ENCODE assay signal across 22 cellular contexts in the genomic region with DNA sequence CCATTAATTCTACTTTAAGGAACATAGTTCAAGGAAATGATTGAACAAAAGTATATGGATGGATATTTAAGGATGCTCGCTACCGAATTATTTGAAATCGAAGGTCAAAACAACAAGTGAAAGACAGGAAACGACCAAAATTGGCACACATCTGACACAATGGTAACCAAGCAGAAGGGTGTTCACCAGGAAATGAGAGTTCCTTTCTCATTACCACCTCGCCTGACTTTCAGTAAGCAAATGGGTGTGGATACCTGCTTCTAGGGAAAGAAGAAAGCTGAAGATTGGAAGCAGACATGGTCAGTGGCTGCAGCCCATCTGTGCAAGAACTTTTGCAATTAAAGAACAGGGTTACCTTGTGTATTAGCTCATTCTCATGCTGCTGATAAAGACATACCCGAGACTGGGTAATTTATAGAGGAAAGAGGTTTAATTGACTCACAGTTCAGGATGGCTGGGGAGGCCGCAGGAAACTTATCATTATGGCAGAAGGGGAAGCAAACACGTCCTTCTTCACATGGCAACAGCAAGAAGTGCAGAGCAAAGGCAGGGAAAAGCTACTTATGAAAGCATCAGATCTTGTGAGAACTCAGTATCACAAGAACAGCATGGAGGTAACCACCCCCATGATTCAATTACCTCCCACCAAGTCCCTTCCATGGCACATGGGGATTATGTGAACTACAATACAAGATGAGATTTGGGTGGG. TPM values are rescaled to one million over a fixed set of nuclear protein-coding genes. Genes with fewer than 3 reads are reported as not detected.
DNase-seq lines count a peak whose midpoint lies in the region; ATAC-seq and TF ChIP-seq lines count a peak whose summit lies in the region.
"Had no signal": no experiment of that assay in that cellular context is flagged by ENCODE, and none has a peak within 500 bp of the region (broad histone marks: within the 10 kb centered on the region; RNA-seq: fewer than 3 reads in every experiment).

No MANE protein-coding gene starts in this region.

- in situ Hi-C loops in GM23248 (cut with MboI): no loop called here

- no peaks in the 10 kb centered on the region for H3K4me1 ChIP-seq in CD8-positive, alpha-beta T cell (ENCODE audit: insufficient read depth, low read length)
- no peaks in the 10 kb centered on the region for H3K4me1 ChIP-seq in GM23248 (ENCODE audit: insufficient read depth)

- 65 to 70% methylated on average over 8 of the region's 8 CpGs for WGBS in GM23248 (ENCODE audit: low coverage in 1 of 2, low lambda C conversion rate in 2 of 2, missing lambda C conversion rate in 2 of 2), 2 experiments

- DNase-seq in NOMO-1 treated with DMSO at 0.1 percent for 48 hours (lab: John Stamatoyannopoulos, UW; ENCODE audit: unreplicated experiment) (peak; percentile 9), NOMO-1 (lab: John Stamatoyannopoulos, UW; ENCODE audit: unreplicated experiment in 2 of 2) (no peak), lung microvascular endothelial cell (ENCODE audit: low read depth in 2 of 2) (peak; percentile 56 to 59), NCI-H524 (lab: John Stamatoyannopoulos, UW) (no peak), GM23248 (no peak)
- DNase-seq in CD8-positive, alpha-beta T cell: no peak
- no peak for DNase-seq in activated CD8-positive, alpha-beta T cell treated with anti-CD3 and anti-CD28 coated beads for 36 hours
- no peak for DNase-seq in stimulated activated CD4-positive, alpha-beta T cell treated with anti-CD3 and anti-CD28 coated beads, Interleukin-1b, Interleukin-23, amount 100 ng/mL, for 48 hours
- DNase-seq: caudate nucleus; mesenchymal stem cell; MG63; NCI-H187 treated with DMSO at 0.1 percent for 48 hours; NCI-H510A treated with DMSO at 0.1 percent for 48 hours; nephron progenitor cell; stimulated activated CD4-positive, alpha-beta T cell treated with anti-CD3 and anti-CD28 coated beads, Interleukin-2, amount 100 ng/mL, for 24 hours; SW 1271; tibial artery; WERI-Rb-1 had no signal

- no peaks in the 10 kb centered on the region for H3K9me2 ChIP-seq in GM23248 (ENCODE audit: insufficient read depth)

- H3K79me2 ChIP-seq in GM23248 (ENCODE audit: insufficient read depth): no peaks in the 10 kb centered on the region

- ATAC-seq in CD8-positive, alpha-beta T cell: no peak
- ATAC-seq in activated CD8-positive, alpha-beta T cell treated with anti-CD3 and anti-CD28 coated beads for 36 hours: no peak
- ATAC-seq: GM23338 had no signal

- H4K20me1 ChIP-seq in GM23248 (ENCODE audit: insufficient read depth): no peaks in the 10 kb centered on the region

- POLR2A ChIA-PET in CD8-positive, alpha-beta T cell (lab: Charles Lee): interaction anchor here (1.0 kb wide), 1 partner anchor 19 kb away, joined by 3 read pairs; no protein-coding TSS in a partner anchor
- POLR2A ChIA-PET in activated CD8-positive, alpha-beta T cell treated with anti-CD3 and anti-CD28 coated beads for 36 hours (lab: Charles Lee): no interaction called here

- H3K36me3 ChIP-seq in CD8-positive, alpha-beta T cell (ENCODE audit: insufficient read depth, low read length): no peaks in the 10 kb centered on the region
- no peaks in the 10 kb centered on the region for H3K36me3 ChIP-seq in GM23248 (ENCODE audit: low read depth)
- H3K36me3 ChIP-seq: MG63, Peyer's patch, tibial artery, WERI-Rb-1 had no signal

- no peak overlapping the region for H3K4me3 ChIP-seq in CD8-positive, alpha-beta T cell (ENCODE audit: low read depth, low read length)
- no peak overlapping the region for H3K4me3 ChIP-seq in GM23248
- H3K4me3 ChIP-seq: GM23338, MG63, Peyer's patch, tibial artery had no signal

- H3K9me3 Mint-ChIP-seq in CD8-positive, alpha-beta T cell: no peaks in the 10 kb centered on the region
- H3K9me3 Mint-ChIP-seq in activated CD8-positive, alpha-beta T cell treated with anti-CD3 and anti-CD28 coated beads for 36 hours: no peaks in the 10 kb centered on the region
- H3K9me3 Mint-ChIP-seq: GM23338, nephron progenitor cell had no signal

- H3K36me3 Mint-ChIP-seq in CD8-positive, alpha-beta T cell: no peaks in the 10 kb centered on the region
- no peaks in the 10 kb centered on the region for H3K36me3 Mint-ChIP-seq in activated CD8-positive, alpha-beta T cell treated with anti-CD3 and anti-CD28 coated beads for 36 hours (ENCODE audit: low read depth)
- H3K36me3 Mint-ChIP-seq: CD14-positive monocyte had no signal

- no peak overlapping the region for H2AFZ ChIP-seq in GM23248
- H2AFZ ChIP-seq: GM23338 had no signal

- H3K27ac Mint-ChIP-seq in CD8-positive, alpha-beta T cell: peak overlapping the region; percentile 60
- H3K27ac Mint-ChIP-seq in activated CD8-positive, alpha-beta T cell treated with anti-CD3 and anti-CD28 coated beads for 36 hours: peak overlapping the region; percentile 36
- H3K27ac Mint-ChIP-seq: GM23338, nephron progenitor cell had no signal

- TF ChIP-seq CTCF in CD8-positive, alpha-beta T cell (IDR thresholded peaks at IDR 0.05): no peak
- no peak for TF ChIP-seq CTCF in activated CD8-positive, alpha-beta T cell treated with anti-CD3 and anti-CD28 coated beads for 36 hours (IDR thresholded peaks at IDR 0.05)

- intact Hi-C loops in CD8-positive, alpha-beta T cell (cut with DNase I, micrococcal nuclease): no loop called here
- intact Hi-C loops in activated CD8-positive, alpha-beta T cell treated with anti-CD3 and anti-CD28 coated beads for 36 hours (cut with micrococcal nuclease): no loop called here

- H3K4me1 Mint-ChIP-seq in CD8-positive, alpha-beta T cell (ENCODE audit: low read depth): peaks cover 8% of the 10 kb centered on the region
- H3K4me1 Mint-ChIP-seq in activated CD8-positive, alpha-beta T cell treated with anti-CD3 and anti-CD28 coated beads for 36 hours (ENCODE audit: low read depth): peaks cover 13% of the 10 kb centered on the region
- H3K4me1 Mint-ChIP-seq: GM23338, nephron progenitor cell had no signal

- H3K27ac ChIP-seq in CD8-positive, alpha-beta T cell (ENCODE audit: low read depth, low read length): no peak overlapping the region
- H3K27ac ChIP-seq in GM23248: no peak overlapping the region
- H3K27ac ChIP-seq: tibial artery, WERI-Rb-1 had no signal

- H3K9ac ChIP-seq in GM23248: no peak overlapping the region

- peaks cover under 1% of the 10 kb centered on the region for H3K27me3 ChIP-seq in CD8-positive, alpha-beta T cell (ENCODE audit: insufficient read depth, low read length)
- H3K27me3 ChIP-seq in GM23248 (replicated peaks; ENCODE audit: insufficient read depth): no peaks in the 10 kb centered on the region; the same call in 1 of the 2 replicates
- H3K27me3 ChIP-seq: Peyer's patch had no signal

- H3K4me3 Mint-ChIP-seq in CD8-positive, alpha-beta T cell: no peak overlapping the region
- no peak overlapping the region for H3K4me3 Mint-ChIP-seq in activated CD8-positive, alpha-beta T cell treated with anti-CD3 and anti-CD28 coated beads for 36 hours
- H3K4me3 Mint-ChIP-seq: CD14-positive monocyte, GM23338, nephron progenitor cell had no signal

- CTCF ChIA-PET in CD8-positive, alpha-beta T cell (lab: Charles Lee): no interaction called here
- CTCF ChIA-PET in activated CD8-positive, alpha-beta T cell treated with anti-CD3 and anti-CD28 coated beads for 36 hours (lab: Charles Lee): no interaction called here

- no peak overlapping the region for H3K4me2 ChIP-seq in GM23248 (ENCODE audit: unreplicated experiment)
- H3K4me2 ChIP-seq: GM23338 had no signal

- H3K9me3 ChIP-seq in CD8-positive, alpha-beta T cell (ENCODE audit: low read length): no peaks in the 10 kb centered on the region
- no peaks in the 10 kb centered on the region for H3K9me3 ChIP-seq in GM23248 (ENCODE audit: low read depth)
- H3K9me3 ChIP-seq: MG63, Peyer's patch, tibial artery had no signal

- peaks cover 26% of the 10 kb centered on the region for H3K27me3 Mint-ChIP-seq in CD8-positive, alpha-beta T cell (ENCODE audit: low read depth)
- peaks cover 24% of the 10 kb centered on the region for H3K27me3 Mint-ChIP-seq in activated CD8-positive, alpha-beta T cell treated with anti-CD3 and anti-CD28 coated beads for 36 hours

- H3F3A ChIP-seq in GM23248 (ENCODE audit: insufficient read depth): no peaks in the 10 kb centered on the region

RNA-seq across cellular contexts. Expression of a gene that starts 6.2 kb away (rescaled TPM):
- 1 to 10 TPM; 1.1 to 1.2 TPM for total RNA-seq in CD8-positive, alpha-beta T cell
- total RNA-seq in activated CD8-positive, alpha-beta T cell treated with anti-CD3 and anti-CD28 coated beads for 36 hours: 10 to 100 TPM; 16.6 to 19.0 TPM
- total RNA-seq in lung microvascular endothelial cell: 4.8 and 6.1 TPM in 2 replicates
- not detected in 2 replicates for total RNA-seq in GM23248 (2014; rRNA removed; shearing (Covaris generic))
- not detected in 2 replicates for polyA plus RNA-seq in GM23248 (2016; fragmentation: Nextera tagmentation; extraction: Ambion mirVana)
- total RNA-seq: A172, GM23338 had no signal
- polyA plus RNA-seq: GM23338 had no signal

Comparison
In these comparisons a context has a peak if more than half of its experiments do, and no peak if none do; other contexts are left out.
1. DNase-seq: peak in NOMO-1 treated with DMSO at 0.1 percent for 48 hours (single experiment) and lung microvascular endothelial cell (2 of 2); none in NOMO-1 (0 of 2), CD8-positive, alpha-beta T cell (0 of 7), activated CD8-positive, alpha-beta T cell treated with anti-CD3 and anti-CD28 coated beads for 36 hours (single experiment), NCI-H524 (0 of 2), stimulated activated CD4-positive, alpha-beta T cell treated with anti-CD3 and anti-CD28 coated beads, Interleukin-1b, Interleukin-23, amount 100 ng/mL, for 48 hours (single experiment) and GM23248 (single experiment).